In the genomic region with DNA sequence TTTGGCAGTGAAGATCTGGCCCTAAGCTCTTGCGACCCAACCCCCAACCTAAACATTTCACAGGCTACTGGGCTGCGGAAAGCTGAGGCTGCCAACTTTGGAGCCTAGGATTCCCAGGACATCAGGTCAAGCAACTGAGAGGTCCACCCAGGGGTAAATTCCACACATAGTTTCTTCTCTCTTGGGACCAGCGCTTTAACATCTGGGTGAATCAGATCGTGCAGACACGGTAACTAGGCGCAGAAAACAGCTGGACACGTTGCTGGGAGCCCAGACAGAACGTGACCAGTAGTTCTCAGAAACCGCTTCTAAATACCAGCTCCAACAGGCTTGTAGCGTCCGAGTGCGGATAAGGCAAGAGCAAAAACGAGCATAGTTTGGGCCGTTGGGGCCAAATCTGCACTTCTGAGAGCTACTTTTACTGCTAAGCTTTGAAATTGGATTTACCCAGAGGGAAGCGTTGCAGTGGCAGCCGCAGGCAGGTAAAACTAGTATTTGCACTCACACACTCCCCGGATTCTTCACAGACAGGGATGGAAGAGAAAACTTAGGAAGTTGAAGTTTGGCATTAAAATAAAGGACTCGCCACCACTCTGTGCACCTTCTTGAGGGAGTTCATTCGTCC, we compare ENCODE assay signal across 8 cellular contexts. TPM values are rescaled to one million over a fixed set of nuclear protein-coding genes. Genes with fewer than 3 reads are reported as not detected.
DNase-seq lines count a peak whose midpoint lies in the region; ATAC-seq and TF ChIP-seq lines count a peak whose summit lies in the region.

No MANE protein-coding gene starts in this region.

- no peak for TF ChIP-seq CTCF in ovary (IDR thresholded peaks at IDR 0.05)

- no peaks in the 10 kb centered on the region for H3K27me3 Mint-ChIP-seq in activated T-cell treated with anti-CD3 and anti-CD28 coated beads, Interleukin-2, amount 50 U/mL, for 4 hours (ENCODE audit: low read depth)

- no peaks in the 10 kb centered on the region for H3K9me3 ChIP-seq in ovary

- 0 to 1% (median 0%) methylated on average over 19 of the region's 19 CpGs for WGBS in ovary, 3 donors

- H3K4me3 ChIP-seq in ovary: peak overlapping the region; percentile 49

- peaks cover 20% of the 10 kb centered on the region for H3K36me3 Mint-ChIP-seq in activated T-cell treated with anti-CD3 and anti-CD28 coated beads, Interleukin-2, amount 50 U/mL, for 4 hours (ENCODE audit: insufficient read depth)

- H3K4me1 Mint-ChIP-seq in activated T-cell treated with anti-CD3 and anti-CD28 coated beads, Interleukin-2, amount 50 U/mL, for 4 hours (ENCODE audit: low read depth): peaks cover 51% of the 10 kb centered on the region

- ATAC-seq in GM21367 (IDR thresholded peaks at IDR 0.05; ENCODE audit: unreplicated experiment) (peak; percentile 19), HG03565 (IDR thresholded peaks at IDR 0.05; ENCODE audit: unreplicated experiment) (peak; percentile 12)
- peak; percentile 19 to 30 for ATAC-seq in activated T-cell treated with anti-CD3 and anti-CD28 coated beads, Interleukin-2, amount 50 U/mL, for 4 hours

- intact Hi-C loops in ovary (cut with DNase I): no loop called here

- peak overlapping the region; percentile 90 for H3K27ac ChIP-seq in ovary

- TF ChIP-seq EP300 in ovary (IDR thresholded peaks at IDR 0.05): no peak

- no peak for TF ChIP-seq POLR2A in ovary (IDR thresholded peaks at IDR 0.05)

- no peaks in the 10 kb centered on the region for H3K9me3 Mint-ChIP-seq in activated T-cell treated with anti-CD3 and anti-CD28 coated beads, Interleukin-2, amount 50 U/mL, for 4 hours

- H3K36me3 ChIP-seq in ovary: no peaks in the 10 kb centered on the region

- peaks cover 4% of the 10 kb centered on the region for H3K4me1 ChIP-seq in ovary (ENCODE audit: insufficient read depth)

- DNase-seq in EL (peak; percentile 91), glomerular visceral epithelial cell (ENCODE audit: extremely low spot score) (peak; percentile 93), ovary (peak in 2 of 5 donors; percentile 43 to 60), hippocampal formation (lab: John Stamatoyannopoulos, UW) (no peak), NCI-H1436 (lab: John Stamatoyannopoulos, UW) (no peak)
- no peak for DNase-seq in activated T-cell treated with anti-CD3 and anti-CD28 coated beads, Interleukin-2, amount 50 U/mL, for 4 hours

- H3K27me3 ChIP-seq in ovary: no peaks in the 10 kb centered on the region

- peak overlapping the region; percentile 96 for H3K4me3 Mint-ChIP-seq in activated T-cell treated with anti-CD3 and anti-CD28 coated beads, Interleukin-2, amount 50 U/mL, for 4 hours

RNA-seq across cellular contexts. Expression of gene ITGA1, which starts 11.8 kb away (rescaled TPM):
- 1 to 10 TPM; 2.1 to 6.3 (median 4.7) TPM for total RNA-seq in activated T-cell treated with anti-CD3 and anti-CD28 coated beads, Interleukin-2, amount 50 U/mL, for 4 hours
- 10 to 100 TPM; 10.4 to 17.1 (median 14.7) TPM for total RNA-seq in ovary
- polyA plus RNA-seq in ovary: 10 to 100 TPM in 1 of 2 donors, 1 to 10 TPM in 1; 4.9 to 41.2 TPM

RNA-seq across cellular contexts. Expression of gene PELO, which starts 11.8 kb away (rescaled TPM):
- 10 to 100 TPM; 21.2 to 26.5 (median 23.7) TPM for total RNA-seq in activated T-cell treated with anti-CD3 and anti-CD28 coated beads, Interleukin-2, amount 50 U/mL, for 4 hours
- 10 to 100 TPM in 6 of 7 donors, 1 to 10 TPM in 1; 7.9 to 19.0 (median 11.8) TPM for total RNA-seq in ovary
- 10 to 100 TPM in 1 of 2 donors, 1 to 10 TPM in 1; 6.3 to 18.4 TPM for polyA plus RNA-seq in ovary

Comparison
In these comparisons a context has a peak if more than half of its experiments do, and no peak if none do; other contexts are left out.
1. DNase-seq: peak in EL (single experiment) and glomerular visceral epithelial cell (single experiment); none in activated T-cell treated with anti-CD3 and anti-CD28 coated beads, Interleukin-2, amount 50 U/mL, for 4 hours (single experiment), hippocampal formation (0 of 2) and NCI-H1436 (single experiment).
2. Peak in every context shown above with its lines, with median percentiles within 50 percentile points of each other: ATAC-seq.